Comparison of ENCODE assay signal across 16 cellular contexts in genomic region chrX:147779173-147779572, GRCh38.
DNase-seq lines count a peak whose midpoint lies in the region; ATAC-seq and TF ChIP-seq lines count a peak whose summit lies in the region.
"Had no signal": no experiment of that assay in that cellular context is flagged by ENCODE, and none has a peak within 500 bp of the region (broad histone marks: within the 10 kb centered on the region; RNA-seq: fewer than 3 reads in every experiment).

No MANE protein-coding gene starts in this region.

- H3K36me3 Mint-ChIP-seq in activated T-cell treated with anti-CD3 and anti-CD28 coated beads, Interleukin-2, amount 50 U/mL, for 72 hours (ENCODE audit: insufficient read depth in 2 of 2), result no peaks in the 10 kb centered on the region
- H3K36me3 Mint-ChIP-seq in activated CD8-positive, alpha-beta T cell treated with anti-CD3 and anti-CD28 coated beads for 36 hours (ENCODE audit: low read depth), result no peaks in the 10 kb centered on the region
- no peaks in the 10 kb centered on the region for H3K36me3 Mint-ChIP-seq in T-helper 17 cell (ENCODE audit: low read depth)
- H3K36me3 Mint-ChIP-seq: CD4-positive, CD25-positive, alpha-beta regulatory T cell; CD8-positive, alpha-beta memory T cell had no signal

- no peak for DNase-seq in activated T-cell treated with anti-CD3 and anti-CD28 coated beads, Interleukin-2, amount 50 U/mL, for 72 hours
- DNase-seq in activated T-cell treated with anti-CD3 and anti-CD28 coated beads for 4 hours, result no peak
- DNase-seq in activated CD8-positive, alpha-beta T cell treated with anti-CD3 and anti-CD28 coated beads for 36 hours, result no peak
- DNase-seq in T-helper 17 cell, result no peak
- DNase-seq: ACHN; BE2C; C1 segment of cervical spinal cord; CD8-positive, alpha-beta memory T cell; COR-L47; DMS 273 treated with DMSO at 0.1 percent for 48 hours; DMS53; HCEC 1CT had no signal

- peaks cover 5% of the 10 kb centered on the region for H3K4me1 Mint-ChIP-seq in activated T-cell treated with anti-CD3 and anti-CD28 coated beads, Interleukin-2, amount 50 U/mL, for 72 hours (ENCODE audit: low read depth)
- H3K4me1 Mint-ChIP-seq in activated CD8-positive, alpha-beta T cell treated with anti-CD3 and anti-CD28 coated beads for 36 hours (ENCODE audit: low read depth), result no peaks in the 10 kb centered on the region
- H3K4me1 Mint-ChIP-seq in T-helper 17 cell, result no peaks in the 10 kb centered on the region
- H3K4me1 Mint-ChIP-seq: CD4-positive, CD25-positive, alpha-beta regulatory T cell; CD8-positive, alpha-beta memory T cell; GM23338 had no signal

- no peak overlapping the region for H3K27ac Mint-ChIP-seq in activated T-cell treated with anti-CD3 and anti-CD28 coated beads, Interleukin-2, amount 50 U/mL, for 72 hours
- no peak overlapping the region for H3K27ac Mint-ChIP-seq in activated CD8-positive, alpha-beta T cell treated with anti-CD3 and anti-CD28 coated beads for 36 hours
- H3K27ac Mint-ChIP-seq in T-helper 17 cell, result no peak overlapping the region
- H3K27ac Mint-ChIP-seq: CD4-positive, CD25-positive, alpha-beta regulatory T cell; CD8-positive, alpha-beta memory T cell; GM23338 had no signal

- TF ChIP-seq CTCF in activated CD8-positive, alpha-beta T cell treated with anti-CD3 and anti-CD28 coated beads for 36 hours (IDR thresholded peaks at IDR 0.05), result no peak

- CTCF ChIA-PET in activated CD8-positive, alpha-beta T cell treated with anti-CD3 and anti-CD28 coated beads for 36 hours (lab: Charles Lee), result no interaction called here

- no peaks in the 10 kb centered on the region for H3K9me3 ChIP-seq in T-helper 17 cell (ENCODE audit: control insufficient read depth, low read length, poor library complexity, severe bottlenecking)
- H3K9me3 ChIP-seq: BE2C had no signal

- POLR2A ChIA-PET in activated CD8-positive, alpha-beta T cell treated with anti-CD3 and anti-CD28 coated beads for 36 hours (lab: Charles Lee), result no interaction called here

- no peak overlapping the region for H3K4me3 Mint-ChIP-seq in activated T-cell treated with anti-CD3 and anti-CD28 coated beads, Interleukin-2, amount 50 U/mL, for 72 hours
- H3K4me3 Mint-ChIP-seq in activated CD8-positive, alpha-beta T cell treated with anti-CD3 and anti-CD28 coated beads for 36 hours, result no peak overlapping the region
- no peak overlapping the region for H3K4me3 Mint-ChIP-seq in T-helper 17 cell
- H3K4me3 Mint-ChIP-seq: CD4-positive, CD25-positive, alpha-beta regulatory T cell; CD8-positive, alpha-beta memory T cell; GM23338 had no signal

- peak; percentile 82 to 85 for ATAC-seq in activated T-cell treated with anti-CD3 and anti-CD28 coated beads, Interleukin-2, amount 50 U/mL, for 72 hours (replicated peaks in 1 of 2)
- ATAC-seq in HG02870 (IDR thresholded peaks at IDR 0.05; ENCODE audit: unreplicated experiment) (peak; percentile 38), T-helper 17 cell (no peak), GM18870 (IDR thresholded peaks at IDR 0.05; ENCODE audit: unreplicated experiment) (no peak)
- peak; percentile 49 for ATAC-seq in activated CD8-positive, alpha-beta T cell treated with anti-CD3 and anti-CD28 coated beads for 36 hours
- ATAC-seq: GM23338 had no signal

- H3K27me3 Mint-ChIP-seq in activated T-cell treated with anti-CD3 and anti-CD28 coated beads, Interleukin-2, amount 50 U/mL, for 72 hours (ENCODE audit: low read depth), result peaks cover 15% of the 10 kb centered on the region
- peaks cover 2% of the 10 kb centered on the region for H3K27me3 Mint-ChIP-seq in activated CD8-positive, alpha-beta T cell treated with anti-CD3 and anti-CD28 coated beads for 36 hours
- peaks cover 7% of the 10 kb centered on the region for H3K27me3 Mint-ChIP-seq in T-helper 17 cell
- H3K27me3 Mint-ChIP-seq: CD4-positive, CD25-positive, alpha-beta regulatory T cell had no signal

- peaks cover 0 to 3% of the 10 kb centered on the region in 2 donors for H3K9me3 Mint-ChIP-seq in activated T-cell treated with anti-CD3 and anti-CD28 coated beads, Interleukin-2, amount 50 U/mL, for 72 hours
- H3K9me3 Mint-ChIP-seq in activated CD8-positive, alpha-beta T cell treated with anti-CD3 and anti-CD28 coated beads for 36 hours, result no peaks in the 10 kb centered on the region
- H3K9me3 Mint-ChIP-seq: CD8-positive, alpha-beta memory T cell; GM23338 had no signal

- intact Hi-C loops in activated CD8-positive, alpha-beta T cell treated with anti-CD3 and anti-CD28 coated beads for 36 hours (cut with micrococcal nuclease), result no loop called here

Comparison
In these comparisons a context has a peak if more than half of its experiments do, and no peak if none do; other contexts are left out.
1. ATAC-seq: peak in activated T-cell treated with anti-CD3 and anti-CD28 coated beads, Interleukin-2, amount 50 U/mL, for 72 hours (2 of 2), HG02870 (single experiment) and activated CD8-positive, alpha-beta T cell treated with anti-CD3 and anti-CD28 coated beads for 36 hours (single experiment); none in T-helper 17 cell (single experiment) and GM18870 (single experiment).